1 cellular context compared by ENCODE assay signal in the genomic region with DNA sequence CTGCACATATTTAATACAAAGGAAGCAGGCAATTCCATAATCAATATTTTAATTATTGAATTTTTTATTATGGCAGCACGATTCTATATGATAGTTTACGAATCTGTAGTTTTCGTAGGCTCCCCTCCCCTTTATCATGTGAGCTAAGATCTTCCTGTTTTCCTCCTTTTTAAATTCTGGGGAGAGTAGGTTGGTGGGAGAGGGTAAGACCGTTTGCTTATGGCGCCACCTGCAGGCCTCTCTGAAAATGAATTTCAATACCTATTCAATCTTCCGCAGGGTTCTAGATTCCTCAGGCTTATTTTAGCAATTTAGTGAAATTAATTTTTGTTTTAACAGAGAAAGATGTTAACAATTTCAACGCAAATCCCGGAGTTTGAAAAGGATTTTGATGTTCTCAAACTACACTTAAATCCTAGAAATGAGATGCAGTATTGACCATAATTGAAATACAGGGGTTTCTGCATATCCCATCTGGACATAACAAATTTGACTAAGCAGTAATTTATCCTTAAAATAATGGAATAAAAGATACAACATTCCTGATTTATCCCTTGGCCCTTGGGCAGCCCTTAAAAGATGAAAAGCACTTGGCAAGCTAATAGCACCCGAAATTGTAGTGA.
TF ChIP-seq lines count a peak whose summit lies in the region.

No MANE protein-coding gene starts in this region.

TF ChIP-seq in GM23338, 12 proteins besides CTCF, POLR2A, EP300 and RAD21:
- TF ChIP-seq ZNF462 (CRISPR knock-in tag; IDR thresholded peaks at IDR 0.05): no peak
- TF ChIP-seq POLR2AphosphoS5 (IDR thresholded peaks at IDR 0.05; ENCODE audit: low read depth): no peak
- TF ChIP-seq, protein P1, sequence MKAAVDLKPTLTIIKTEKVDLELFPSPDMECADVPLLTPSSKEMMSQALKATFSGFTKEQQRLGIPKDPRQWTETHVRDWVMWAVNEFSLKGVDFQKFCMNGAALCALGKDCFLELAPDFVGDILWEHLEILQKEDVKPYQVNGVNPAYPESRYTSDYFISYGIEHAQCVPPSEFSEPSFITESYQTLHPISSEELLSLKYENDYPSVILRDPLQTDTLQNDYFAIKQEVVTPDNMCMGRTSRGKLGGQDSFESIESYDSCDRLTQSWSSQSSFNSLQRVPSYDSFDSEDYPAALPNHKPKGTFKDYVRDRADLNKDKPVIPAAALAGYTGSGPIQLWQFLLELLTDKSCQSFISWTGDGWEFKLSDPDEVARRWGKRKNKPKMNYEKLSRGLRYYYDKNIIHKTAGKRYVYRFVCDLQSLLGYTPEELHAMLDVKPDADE (IDR thresholded peaks at IDR 0.05): no peak
- TF ChIP-seq STAT1 (IDR thresholded peaks at IDR 0.05; ENCODE audit: unreplicated experiment): no peak
- no peak for TF ChIP-seq REST (IDR thresholded peaks at IDR 0.05; ENCODE audit: unreplicated experiment)
- no peak for TF ChIP-seq ZNF331 (CRISPR knock-in tag; IDR thresholded peaks at IDR 0.05; ENCODE audit: low read depth)
- no peak for TF ChIP-seq EZH2phosphoT487 (IDR thresholded peaks at IDR 0.05; ENCODE audit: unreplicated experiment)
- TF ChIP-seq ZNF114 (CRISPR knock-in tag; IDR thresholded peaks at IDR 0.05): no peak
- TF ChIP-seq EZH2 (IDR thresholded peaks at IDR 0.05; ENCODE audit: low read depth, unreplicated experiment): no peak
- TF ChIP-seq CREB1 (CRISPR knock-in tag; IDR thresholded peaks at IDR 0.05; ENCODE audit: low read depth): no peak
- TF ChIP-seq JUNB (IDR thresholded peaks at IDR 0.05; ENCODE audit: unreplicated experiment): no peak
- no peak for TF ChIP-seq NANOG (IDR thresholded peaks at IDR 0.05; ENCODE audit: borderline replicate concordance)
